In genomic region chr1:219988387-219988786, GRCh38 we compare ENCODE assay signal across 10 cellular contexts. TPM values are rescaled to one million over a fixed set of nuclear protein-coding genes. Genes with fewer than 3 reads are reported as not detected.
DNase-seq lines count a peak whose midpoint lies in the region; ATAC-seq lines count a peak whose summit lies in the region.
"Had no signal": no experiment of that assay in that cellular context is flagged by ENCODE, and none has a peak within 500 bp of the region (broad histone marks: within the 10 kb centered on the region; RNA-seq: fewer than 3 reads in every experiment).

No MANE protein-coding gene starts in this region.

- DNase-seq in ELF-1 (ENCODE audit: low read depth, low spot score) (peak; percentile 11), T1000 (lab: John Stamatoyannopoulos, UW) (no peak), NCI-H1417 (lab: John Stamatoyannopoulos, UW) (no peak), posterior vena cava (ENCODE audit: low spot score) (no peak)
- DNase-seq in effector CD4-positive, alpha-beta T cell: no peak
- DNase-seq: GDM1, NCI-H2081 had no signal

- intact Hi-C loops in posterior vena cava (cut with DNase I): no loop called here

- peak; percentile 71 for ATAC-seq in GM19035 (IDR thresholded peaks at IDR 0.05; ENCODE audit: unreplicated experiment)
- ATAC-seq in HG02610 (IDR thresholded peaks at IDR 0.05; ENCODE audit: unreplicated experiment): peak; percentile 77
- ATAC-seq in HG03457 (IDR thresholded peaks at IDR 0.05; ENCODE audit: unreplicated experiment): peak; percentile 61

RNA-seq across cellular contexts. Expression of gene EPRS1, which starts 57.9 kb away (rescaled TPM):
- total RNA-seq in posterior vena cava: 10 to 100 TPM; 77.7 to 90.1 TPM
